Comparison of ENCODE assay signal across 2 cellular contexts in the genomic region with DNA sequence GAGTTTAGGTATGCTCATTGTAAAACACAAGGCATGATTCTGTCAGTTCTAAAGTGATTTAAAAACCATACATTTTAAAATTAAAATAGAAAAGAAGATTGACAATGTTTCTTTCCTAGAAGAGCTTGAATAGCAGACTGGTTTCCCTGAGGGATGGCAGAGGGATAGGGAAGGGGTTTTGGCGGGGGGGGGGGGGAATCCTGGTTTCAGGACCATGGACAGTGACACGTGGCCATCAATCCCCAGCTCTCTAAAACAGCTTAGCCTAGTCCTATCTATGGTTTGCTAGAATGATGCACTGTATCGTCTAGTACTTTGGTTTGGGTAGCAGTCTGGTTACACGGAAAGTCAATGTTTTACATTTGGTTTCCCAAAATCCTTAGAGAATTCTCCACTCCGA.
TF ChIP-seq lines count a peak whose summit lies in the region.

No MANE protein-coding gene starts in this region.

TF ChIP-seq in Ishikawa, 13 proteins besides CTCF, POLR2A, EP300 and RAD21 (continued from another document):
- TF ChIP-seq REST (IDR thresholded peaks at IDR 0.05; ENCODE audit: low read depth) = peak; percentile 92
- TF ChIP-seq CEBPB (IDR thresholded peaks at IDR 0.05) = no peak
TF ChIP-seq in Ishikawa: peak in this region for 2.

TF ChIP-seq in K562, 482 proteins besides CTCF, POLR2A, EP300 and RAD21 (continued from another document):
- TF ChIP-seq, protein P1, sequence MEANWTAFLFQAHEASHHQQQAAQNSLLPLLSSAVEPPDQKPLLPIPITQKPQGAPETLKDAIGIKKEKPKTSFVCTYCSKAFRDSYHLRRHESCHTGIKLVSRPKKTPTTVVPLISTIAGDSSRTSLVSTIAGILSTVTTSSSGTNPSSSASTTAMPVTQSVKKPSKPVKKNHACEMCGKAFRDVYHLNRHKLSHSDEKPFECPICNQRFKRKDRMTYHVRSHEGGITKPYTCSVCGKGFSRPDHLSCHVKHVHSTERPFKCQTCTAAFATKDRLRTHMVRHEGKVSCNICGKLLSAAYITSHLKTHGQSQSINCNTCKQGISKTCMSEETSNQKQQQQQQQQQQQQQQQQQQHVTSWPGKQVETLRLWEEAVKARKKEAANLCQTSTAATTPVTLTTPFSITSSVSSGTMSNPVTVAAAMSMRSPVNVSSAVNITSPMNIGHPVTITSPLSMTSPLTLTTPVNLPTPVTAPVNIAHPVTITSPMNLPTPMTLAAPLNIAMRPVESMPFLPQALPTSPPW (CRISPR knock-in tag; IDR thresholded peaks at IDR 0.05) = peak; percentile 56
- TF ChIP-seq REST (CRISPR knock-in tag; IDR thresholded peaks at IDR 0.05; ENCODE audit: low read depth) (0 out of 2 replicates have a peak, but pooled peaks have one; percentile 60), E2F6 (IDR thresholded peaks at IDR 0.05; ENCODE audit: borderline replicate concordance in 1 of 2, extremely low read depth in 1 of 2, insufficient read depth in 1 of 2, insufficient read length in 1 of 2, low read depth in 1 of 2, low read length in 1 of 2, poor library complexity in 1 of 2, severe bottlenecking in 1 of 2) (no peak)
